In the genomic region with DNA sequence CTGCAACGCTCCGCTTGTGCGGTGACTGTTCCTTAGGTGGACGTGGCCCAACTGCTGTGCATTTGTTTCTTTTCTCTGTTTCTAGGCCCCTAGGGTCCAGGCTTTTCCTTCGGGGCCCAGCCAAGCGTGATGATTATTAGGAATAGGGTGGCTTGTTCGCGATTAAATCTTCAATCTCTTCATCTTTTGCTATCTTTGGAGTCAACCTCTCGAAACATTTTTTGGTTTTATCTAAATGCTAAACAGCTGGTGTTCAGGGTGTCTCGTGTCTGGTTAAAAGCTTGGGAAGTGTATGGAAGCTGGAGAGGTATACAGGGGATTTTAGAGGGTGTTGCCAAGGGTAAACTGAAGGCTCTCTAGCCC, we compare ENCODE assay signal across 9 cellular contexts. TPM values are rescaled to one million over a fixed set of nuclear protein-coding genes. Genes with fewer than 3 reads are reported as not detected.
DNase-seq lines count a peak whose midpoint lies in the region; FAIRE-seq and TF ChIP-seq lines count a peak whose summit lies in the region.
"Had no signal": no experiment of that assay in that cellular context is flagged by ENCODE, and none has a peak within 500 bp of the region (broad histone marks: within the 10 kb centered on the region; RNA-seq: fewer than 3 reads in every experiment).

No MANE protein-coding gene starts in this region.

- H3K36me3 ChIP-seq in CD8-positive, alpha-beta memory T cell (ENCODE audit: insufficient read depth, low read length): no peaks in the 10 kb centered on the region
- H3K36me3 ChIP-seq in KMS-11 (ENCODE audit: insufficient read depth): no peaks in the 10 kb centered on the region
- no peaks in the 10 kb centered on the region for H3K36me3 ChIP-seq in neuron (ENCODE audit: insufficient read depth, low read length)
- H3K36me3 ChIP-seq in small intestine (ENCODE audit: control insufficient read depth in 2 of 2, insufficient read depth in 2 of 2, low read length in 2 of 2): no peaks in the 10 kb centered on the region

- peak overlapping the region; percentile 6 to 68 (median 30) for H3K4me3 Mint-ChIP-seq in CD8-positive, alpha-beta memory T cell

- H3K27ac Mint-ChIP-seq in CD8-positive, alpha-beta memory T cell: no peak overlapping the region

- H3K9me3 ChIP-seq in CD8-positive, alpha-beta memory T cell (ENCODE audit: low read length): no peaks in the 10 kb centered on the region
- no peaks in the 10 kb centered on the region for H3K9me3 ChIP-seq in neuron (ENCODE audit: low read length)
- no peaks in the 10 kb centered on the region for H3K9me3 ChIP-seq in small intestine (ENCODE audit: control insufficient read depth, low read depth)

- H3K27me3 Mint-ChIP-seq in CD8-positive, alpha-beta memory T cell: peaks cover 34 to 50% of the 10 kb centered on the region in 2 donors

- no peak for DNase-seq in CD8-positive, alpha-beta memory T cell
- DNase-seq in coronary artery (ENCODE audit: low spot score) (no peak), small intestine (no peak), NCI-H187 treated with DMSO at 0.1 percent for 48 hours (lab: John Stamatoyannopoulos, UW) (no peak), cerebellar nuclear complex (lab: John Stamatoyannopoulos, UW) (no peak), mesenteric fat pad (ENCODE audit: low spot score) (no peak)

- no peak overlapping the region for H3K4me3 ChIP-seq in CD8-positive, alpha-beta memory T cell (ENCODE audit: low read length)
- H3K4me3 ChIP-seq in KMS-11 (IDR thresholded peaks at IDR 0.05; ENCODE audit: insufficient read depth, low read depth, low read length) (no peak overlapping the region), coronary artery (peak overlapping the region; percentile 74), neuron (ENCODE audit: low read length) (peak overlapping the region; percentile 57), small intestine (ENCODE audit: low read depth in 1 of 2, low read length in 2 of 2) (no peak overlapping the region)

- H3K36me3 Mint-ChIP-seq in CD8-positive, alpha-beta memory T cell: no peaks in the 10 kb centered on the region

- WGBS in small intestine, 3 donors: 11 to 12% (median 12%) methylated on average over 10 of the region's 10 CpGs

- CTCF ChIA-PET in CD8-positive, alpha-beta memory T cell (lab: Charles Lee): no interaction called here

- TF ChIP-seq CTCF in KMS-11 (conservative IDR thresholded peaks at IDR 0.05; ENCODE audit: low read depth, low read length): no peak
- no peak for TF ChIP-seq CTCF in coronary artery (IDR thresholded peaks at IDR 0.05)

- peaks cover 11% of the 10 kb centered on the region for H3K27me3 ChIP-seq in CD8-positive, alpha-beta memory T cell (ENCODE audit: insufficient read depth, low read length, poor library complexity, severe bottlenecking)
- H3K27me3 ChIP-seq in KMS-11 (ENCODE audit: insufficient read depth, low read depth) (no peaks in the 10 kb centered on the region), neuron (ENCODE audit: insufficient read depth, low read length) (peaks cover 30% of the 10 kb centered on the region), small intestine (ENCODE audit: control insufficient read depth in 2 of 2, insufficient read depth in 2 of 2, low read length in 2 of 2) (peaks cover 6 to 30% of the 10 kb centered on the region in 2 donors)

- POLR2A ChIA-PET in CD8-positive, alpha-beta memory T cell (lab: Charles Lee): no interaction called here

- no peak overlapping the region for H3K27ac ChIP-seq in CD8-positive, alpha-beta memory T cell (ENCODE audit: low read depth, low read length)
- H3K27ac ChIP-seq in KMS-11 (no peak overlapping the region), coronary artery (no peak overlapping the region), small intestine (ENCODE audit: low read depth in 1 of 2, low read length in 1 of 2) (no peak overlapping the region)

- H3K79me2 ChIP-seq in KMS-11 (ENCODE audit: insufficient read depth, low read depth): no peaks in the 10 kb centered on the region

- H2AFZ ChIP-seq in KMS-11 (ENCODE audit: low read depth) (peak overlapping the region; percentile 77), neuron (ENCODE audit: low read depth, low read length) (peak overlapping the region; percentile 46)

- FAIRE-seq in small intestine (lab: Jason Lieb, UNC): no peak

- peaks cover 0 to 2% (median 0%) of the 10 kb centered on the region in 5 donors for H3K9me3 Mint-ChIP-seq in CD8-positive, alpha-beta memory T cell

- H3K4me2 ChIP-seq in KMS-11: peak overlapping the region; percentile 66

- no peaks in the 10 kb centered on the region for H4K20me1 ChIP-seq in KMS-11 (ENCODE audit: insufficient read depth)

- H3K4me1 ChIP-seq in CD8-positive, alpha-beta memory T cell (ENCODE audit: insufficient read depth, low read length): no peaks in the 10 kb centered on the region
- H3K4me1 ChIP-seq in KMS-11 (ENCODE audit: low read depth, poor library complexity, severe bottlenecking) (peaks cover 6% of the 10 kb centered on the region), neuron (ENCODE audit: insufficient read depth, low read length) (peaks cover 11% of the 10 kb centered on the region), small intestine (ENCODE audit: control insufficient read depth in 2 of 2, insufficient read depth in 1 of 2, low read depth in 1 of 2, low read length in 1 of 2) (no peaks in the 10 kb centered on the region)

- H3K4me1 Mint-ChIP-seq in CD8-positive, alpha-beta memory T cell: peaks cover 5 to 21% (median 7%) of the 10 kb centered on the region in 3 donors

- peak overlapping the region; percentile 38; the same call in 1 of the 2 replicates for H3K9ac ChIP-seq in KMS-11

RNA-seq across cellular contexts. Expression of gene PLD5, which starts 0.8 kb away (rescaled TPM):
- not detected for total RNA-seq in CD8-positive, alpha-beta memory T cell
- not detected for polyA plus RNA-seq in CD8-positive, alpha-beta memory T cell
- under 1 TPM in 1 of 3 donors, not detected in 2; 0.13 TPM for polyA plus RNA-seq in small intestine
- total RNA-seq in mesenteric fat pad: 0.26 TPM
- total RNA-seq: M059J had no signal

Comparison
In these comparisons a context has a peak if more than half of its experiments do, and no peak if none do; other contexts are left out.
1. H3K4me3 ChIP-seq: peak in coronary artery (single experiment) and neuron (single experiment); none in CD8-positive, alpha-beta memory T cell (single experiment), KMS-11 (single experiment) and small intestine (0 of 2).